20 cellular contexts compared by ENCODE assay signal in the genomic region with DNA sequence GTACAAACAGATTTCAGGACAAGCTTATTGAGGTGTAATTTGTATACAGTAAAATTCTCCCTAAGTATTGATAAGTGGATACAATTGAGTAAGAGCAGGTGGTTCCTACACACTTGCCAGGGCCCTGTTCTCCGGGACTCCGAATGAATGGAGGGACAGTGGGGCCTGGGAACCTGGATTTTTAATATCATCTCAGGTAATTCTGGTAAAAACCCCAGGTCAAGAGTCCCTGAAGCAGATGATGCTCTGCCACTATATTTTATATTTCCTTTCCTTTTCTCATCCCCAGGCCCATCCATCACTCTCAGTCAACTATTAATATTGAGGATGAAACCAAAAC.
DNase-seq lines count a peak whose midpoint lies in the region; ATAC-seq lines count a peak whose summit lies in the region.
"Had no signal": no experiment of that assay in that cellular context is flagged by ENCODE, and none has a peak within 500 bp of the region (broad histone marks: within the 10 kb centered on the region; RNA-seq: fewer than 3 reads in every experiment).

No MANE protein-coding gene starts in this region.

- peaks cover 88% of the 10 kb centered on the region for H3K4me1 Mint-ChIP-seq in activated naive CD4-positive, alpha-beta T cell treated with anti-CD3 and anti-CD28 coated beads for 36 hours (ENCODE audit: low read depth)
- H3K4me1 Mint-ChIP-seq in T-helper 17 cell, result peaks cover 76% of the 10 kb centered on the region
- H3K4me1 Mint-ChIP-seq in stimulated activated naive B cell treated with anti-CD40 and anti-IgM and Interleukin-4, amounts not matched to agents 10 μg/mL and 1 μg/mL and 100 μg/mL, for 72 hours, result peaks cover 50 to 88% of the 10 kb centered on the region in 2 donors

- peaks cover 5% of the 10 kb centered on the region for H3K9me3 Mint-ChIP-seq in activated naive CD4-positive, alpha-beta T cell treated with anti-CD3 and anti-CD28 coated beads for 36 hours
- H3K9me3 Mint-ChIP-seq in stimulated activated naive B cell treated with anti-CD40 and anti-IgM and Interleukin-4, amounts not matched to agents 10 μg/mL and 1 μg/mL and 100 μg/mL, for 72 hours, result peaks cover 0 to 4% of the 10 kb centered on the region in 2 donors
- H3K9me3 Mint-ChIP-seq: H9, neural crest cell had no signal

- no peaks in the 10 kb centered on the region for H3K27me3 Mint-ChIP-seq in activated naive CD4-positive, alpha-beta T cell treated with anti-CD3 and anti-CD28 coated beads for 36 hours (ENCODE audit: low read depth)
- no peaks in the 10 kb centered on the region for H3K27me3 Mint-ChIP-seq in T-helper 17 cell
- no peaks in the 10 kb centered on the region for H3K27me3 Mint-ChIP-seq in stimulated activated naive B cell treated with anti-CD40 and anti-IgM and Interleukin-4, amounts not matched to agents 10 μg/mL and 1 μg/mL and 100 μg/mL, for 72 hours

- DNase-seq in activated naive CD4-positive, alpha-beta T cell treated with anti-CD3 and anti-CD28 coated beads for 36 hours, result no peak
- DNase-seq in activated naive CD4-positive, alpha-beta T cell (lab: John Stamatoyannopoulos, UW), result no peak
- DNase-seq in T-helper 17 cell (no peak), midbrain (lab: John Stamatoyannopoulos, UW) (no peak)
- no peak for DNase-seq in effector memory CD4-positive, alpha-beta T cell
- no peak for DNase-seq in stimulated activated naive B cell treated with anti-CD40 and anti-IgM and Interleukin-4, amounts not matched to agents 10 μg/mL and 1 μg/mL and 100 μg/mL, for 72 hours
- DNase-seq: DMS53, H9, left colon, NCI-H1105 treated with DMSO at 0.1 percent for 48 hours, NCI-H2081 treated with DMSO at 0.1 percent for 48 hours, NCI-H510A, posterior cingulate gyrus, SJCRH30, WERI-Rb-1 had no signal

- H3K9me3 ChIP-seq in T-helper 17 cell (ENCODE audit: control insufficient read depth, low read length, poor library complexity, severe bottlenecking), result no peaks in the 10 kb centered on the region
- H3K9me3 ChIP-seq in effector memory CD4-positive, alpha-beta T cell (ENCODE audit: control insufficient read depth, low read length), result no peaks in the 10 kb centered on the region
- H3K9me3 ChIP-seq: SJCRH30, tibial nerve had no signal

- H3K4me1 ChIP-seq in effector memory CD4-positive, alpha-beta T cell (ENCODE audit: control insufficient read depth, insufficient read depth, low read length, poor library complexity, severe bottlenecking), result peaks cover 52% of the 10 kb centered on the region

- intact Hi-C loops in activated naive CD4-positive, alpha-beta T cell treated with anti-CD3 and anti-CD28 coated beads for 36 hours (cut with micrococcal nuclease), result loop anchor here (1.0 to 10.0 kb wide), 2 partner anchors 8 to 894 kb away; a partner anchor contains a TSS

- peaks cover 44% of the 10 kb centered on the region for H3K36me3 Mint-ChIP-seq in activated naive CD4-positive, alpha-beta T cell treated with anti-CD3 and anti-CD28 coated beads for 36 hours (ENCODE audit: low read depth)
- peaks cover 5% of the 10 kb centered on the region for H3K36me3 Mint-ChIP-seq in T-helper 17 cell (ENCODE audit: low read depth)
- peaks cover 27 to 52% of the 10 kb centered on the region in 2 donors for H3K36me3 Mint-ChIP-seq in stimulated activated naive B cell treated with anti-CD40 and anti-IgM and Interleukin-4, amounts not matched to agents 10 μg/mL and 1 μg/mL and 100 μg/mL, for 72 hours

- H3K27ac ChIP-seq in effector memory CD4-positive, alpha-beta T cell (ENCODE audit: insufficient read depth, low read length, poor library complexity, severe bottlenecking), result peak overlapping the region; percentile 46
- H3K27ac ChIP-seq: SJCRH30, tibial nerve, WERI-Rb-1 had no signal

- CTCF ChIA-PET in activated naive CD4-positive, alpha-beta T cell treated with anti-CD3 and anti-CD28 coated beads for 36 hours (lab: Charles Lee), result interaction anchor here (1.8 kb wide), 1 partner anchor 9 kb away, joined by 5 read pairs; no protein-coding TSS in a partner anchor

- ATAC-seq in T-helper 17 cell (no peak), HG02610 (IDR thresholded peaks at IDR 0.05; ENCODE audit: unreplicated experiment) (no peak), GM19324 (IDR thresholded peaks at IDR 0.05; ENCODE audit: low FRiP score, unreplicated experiment) (no peak)
- ATAC-seq in stimulated activated naive B cell treated with anti-CD40 and anti-IgM and Interleukin-4, amounts not matched to agents 10 μg/mL and 1 μg/mL and 100 μg/mL, for 72 hours (replicated peaks), result no peak
- ATAC-seq: left colon, Panc1 had no signal

- H3K4me3 ChIP-seq in effector memory CD4-positive, alpha-beta T cell (ENCODE audit: insufficient read depth, low read depth, low read length, poor library complexity, severe bottlenecking), result no peak overlapping the region
- H3K4me3 ChIP-seq: SJCRH30, tibial nerve had no signal

- no peaks in the 10 kb centered on the region for H3K27me3 ChIP-seq in effector memory CD4-positive, alpha-beta T cell (replicated peaks; ENCODE audit: control insufficient read depth, insufficient read depth, low read length, poor library complexity, severe bottlenecking)
- H3K27me3 ChIP-seq: SJCRH30, tibial nerve had no signal

- H3K27ac Mint-ChIP-seq in activated naive CD4-positive, alpha-beta T cell treated with anti-CD3 and anti-CD28 coated beads for 36 hours, result peak overlapping the region; percentile 97
- peak overlapping the region; percentile 100 for H3K27ac Mint-ChIP-seq in T-helper 17 cell
- H3K27ac Mint-ChIP-seq in stimulated activated naive B cell treated with anti-CD40 and anti-IgM and Interleukin-4, amounts not matched to agents 10 μg/mL and 1 μg/mL and 100 μg/mL, for 72 hours, result peak overlapping the region; percentile 53
- H3K27ac Mint-ChIP-seq: H9 had no signal

- peaks cover 4% of the 10 kb centered on the region for H3K36me3 ChIP-seq in effector memory CD4-positive, alpha-beta T cell (ENCODE audit: control insufficient read depth, insufficient read depth, low read length)
- H3K36me3 ChIP-seq: WERI-Rb-1 had no signal

- H3K4me3 Mint-ChIP-seq in activated naive CD4-positive, alpha-beta T cell treated with anti-CD3 and anti-CD28 coated beads for 36 hours, result no peak overlapping the region
- no peak overlapping the region for H3K4me3 Mint-ChIP-seq in T-helper 17 cell
- no peak overlapping the region for H3K4me3 Mint-ChIP-seq in stimulated activated naive B cell treated with anti-CD40 and anti-IgM and Interleukin-4, amounts not matched to agents 10 μg/mL and 1 μg/mL and 100 μg/mL, for 72 hours
- H3K4me3 Mint-ChIP-seq: H9, neural crest cell had no signal
